11 cellular contexts compared by ENCODE assay signal in the genomic region with DNA sequence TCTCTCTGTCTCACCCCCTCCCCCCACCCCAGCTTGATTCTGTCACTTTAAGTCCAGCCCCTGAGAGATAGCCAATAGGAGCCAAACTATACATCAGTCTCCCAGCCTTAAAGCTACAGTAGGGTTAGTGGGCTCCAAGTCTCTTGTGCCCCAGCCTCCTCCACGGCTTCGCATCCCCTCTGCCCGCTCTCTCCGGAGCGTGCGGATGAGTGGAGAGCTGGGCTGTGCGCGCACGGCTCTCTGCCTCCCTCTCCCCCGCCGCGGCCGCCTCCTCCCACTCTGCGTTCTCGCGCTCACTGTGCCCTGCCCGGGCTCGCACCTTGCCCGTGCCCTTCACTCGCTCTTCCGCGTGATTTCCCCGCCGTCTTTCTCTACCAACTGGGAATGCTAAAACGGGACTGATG. TPM values are rescaled to one million over a fixed set of nuclear protein-coding genes. Genes with fewer than 3 reads are reported as not detected.
DNase-seq lines count a peak whose midpoint lies in the region; ATAC-seq and TF ChIP-seq lines count a peak whose summit lies in the region.
"Had no signal": no experiment of that assay in that cellular context is flagged by ENCODE, and none has a peak within 500 bp of the region (broad histone marks: within the 10 kb centered on the region; RNA-seq: fewer than 3 reads in every experiment).

Gene ESRRB, plus strand, starts transcription at position 137 of the 404 bp plus-strand sequence. Its CDS starts 265 bp downstream, at position 402.

- H3K27me3 ChIP-seq in HUES48 (ENCODE audit: control insufficient read depth, insufficient read depth, low read length) (peaks cover 89% of the 10 kb centered on the region), testis (no peaks in the 10 kb centered on the region)

- H3K9me3 Mint-ChIP-seq in WTC11, result no peaks in the 10 kb centered on the region

- peaks cover 22% of the 10 kb centered on the region for H3K4me1 Mint-ChIP-seq in WTC11

- ATAC-seq in WTC11 (peak; percentile 94), HG03342 (IDR thresholded peaks at IDR 0.05; ENCODE audit: unreplicated experiment) (no peak), HG03135 (IDR thresholded peaks at IDR 0.05; ENCODE audit: unreplicated experiment) (no peak)
- ATAC-seq: gastroesophageal sphincter had no signal

- H3K27ac ChIP-seq in HUES48 (ENCODE audit: low read depth, low read length), result no peak within 1 kb of the TSS
- H3K27ac ChIP-seq in testis, result no peak within 1 kb of the TSS
- H3K27ac ChIP-seq: gastroesophageal sphincter, KMS-11 had no signal

- TF ChIP-seq CTCF in WTC11 (IDR thresholded peaks at IDR 0.05) (no peak), testis (IDR thresholded peaks at IDR 0.05) (no peak)

- H3K4me3 ChIP-seq in HUES48 (ENCODE audit: low read depth, low read length) (peak within 1 kb of the TSS; percentile 73), skeletal muscle cell (ENCODE audit: low read depth, low read length) (peak within 1 kb of the TSS; percentile 27), testis (peak within 1 kb of the TSS in 1 of 2 donors; percentile 36)

- H3K36me3 Mint-ChIP-seq in WTC11, result no peaks in the 10 kb centered on the region

- POLR2A ChIA-PET in WTC11 (lab: Charles Lee), result no interaction called here

- H3K27me3 Mint-ChIP-seq in WTC11 (ENCODE audit: low read depth), result peaks cover 86% of the 10 kb centered on the region

- intact Hi-C loops in testis (cut with DNase I; ENCODE audit: low total_unique reads), result no loop called here

- 1 to 3% methylated on average over 25 of the region's 25 CpGs for WGBS in testis, 2 donors

- DNase-seq in WTC11 (ENCODE audit: low spot score), result peak; percentile 39
- DNase-seq in iPS DF 4.7 (ENCODE audit: extremely low read depth, low spot score), result peak; percentile 60
- DNase-seq in skeletal muscle cell (ENCODE audit: low read depth), result no peak
- no peak for DNase-seq in testis
- no peak for DNase-seq in hepatic stellate cell (ENCODE audit: low spot score)
- DNase-seq: activated CD4-positive, alpha-beta T cell treated with anti-CD3 and anti-CD28 coated beads, Interleukin-2, amount 50 U/mL, for 1 hour had no signal

- H3K9me3 ChIP-seq in HUES48 (ENCODE audit: control insufficient read depth, insufficient read depth, low read length) (no peaks in the 10 kb centered on the region), testis (no peaks in the 10 kb centered on the region)
- H3K9me3 ChIP-seq: gastroesophageal sphincter had no signal

- TF ChIP-seq POLR2A in testis (IDR thresholded peaks at IDR 0.05), result no peak

- no peaks in the 10 kb centered on the region for H3K36me3 ChIP-seq in HUES48 (ENCODE audit: control insufficient read depth, insufficient read depth, low read length)
- H3K36me3 ChIP-seq in testis (ENCODE audit: low read depth, missing control alignments), result no peaks in the 10 kb centered on the region
- H3K36me3 ChIP-seq: gastroesophageal sphincter had no signal

- no peak within 1 kb of the TSS for H3K27ac Mint-ChIP-seq in WTC11

- CTCF ChIA-PET in WTC11 (lab: Charles Lee), result interaction anchor here (0.6 to 6.5 kb wide), 5 partner anchors 12 to 272 kb away, joined by 3 to 29 read pairs (median 4); no protein-coding TSS in a partner anchor

- no peak within 1 kb of the TSS for H3K9ac ChIP-seq in HUES48 (ENCODE audit: low read depth, low read length)
- H3K9ac ChIP-seq: KMS-11 had no signal

- H3K4me1 ChIP-seq in HUES48 (ENCODE audit: control insufficient read depth, insufficient read depth, low read length) (peaks cover 6% of the 10 kb centered on the region; the same call in 1 of the 2 replicates), testis (peaks cover 9% of the 10 kb centered on the region)

- H3K4me3 Mint-ChIP-seq in WTC11, result peak within 1 kb of the TSS; percentile 96

TF ChIP-seq in WTC11, 78 proteins besides CTCF, POLR2A, EP300 and RAD21:
- TF ChIP-seq, protein P1, sequence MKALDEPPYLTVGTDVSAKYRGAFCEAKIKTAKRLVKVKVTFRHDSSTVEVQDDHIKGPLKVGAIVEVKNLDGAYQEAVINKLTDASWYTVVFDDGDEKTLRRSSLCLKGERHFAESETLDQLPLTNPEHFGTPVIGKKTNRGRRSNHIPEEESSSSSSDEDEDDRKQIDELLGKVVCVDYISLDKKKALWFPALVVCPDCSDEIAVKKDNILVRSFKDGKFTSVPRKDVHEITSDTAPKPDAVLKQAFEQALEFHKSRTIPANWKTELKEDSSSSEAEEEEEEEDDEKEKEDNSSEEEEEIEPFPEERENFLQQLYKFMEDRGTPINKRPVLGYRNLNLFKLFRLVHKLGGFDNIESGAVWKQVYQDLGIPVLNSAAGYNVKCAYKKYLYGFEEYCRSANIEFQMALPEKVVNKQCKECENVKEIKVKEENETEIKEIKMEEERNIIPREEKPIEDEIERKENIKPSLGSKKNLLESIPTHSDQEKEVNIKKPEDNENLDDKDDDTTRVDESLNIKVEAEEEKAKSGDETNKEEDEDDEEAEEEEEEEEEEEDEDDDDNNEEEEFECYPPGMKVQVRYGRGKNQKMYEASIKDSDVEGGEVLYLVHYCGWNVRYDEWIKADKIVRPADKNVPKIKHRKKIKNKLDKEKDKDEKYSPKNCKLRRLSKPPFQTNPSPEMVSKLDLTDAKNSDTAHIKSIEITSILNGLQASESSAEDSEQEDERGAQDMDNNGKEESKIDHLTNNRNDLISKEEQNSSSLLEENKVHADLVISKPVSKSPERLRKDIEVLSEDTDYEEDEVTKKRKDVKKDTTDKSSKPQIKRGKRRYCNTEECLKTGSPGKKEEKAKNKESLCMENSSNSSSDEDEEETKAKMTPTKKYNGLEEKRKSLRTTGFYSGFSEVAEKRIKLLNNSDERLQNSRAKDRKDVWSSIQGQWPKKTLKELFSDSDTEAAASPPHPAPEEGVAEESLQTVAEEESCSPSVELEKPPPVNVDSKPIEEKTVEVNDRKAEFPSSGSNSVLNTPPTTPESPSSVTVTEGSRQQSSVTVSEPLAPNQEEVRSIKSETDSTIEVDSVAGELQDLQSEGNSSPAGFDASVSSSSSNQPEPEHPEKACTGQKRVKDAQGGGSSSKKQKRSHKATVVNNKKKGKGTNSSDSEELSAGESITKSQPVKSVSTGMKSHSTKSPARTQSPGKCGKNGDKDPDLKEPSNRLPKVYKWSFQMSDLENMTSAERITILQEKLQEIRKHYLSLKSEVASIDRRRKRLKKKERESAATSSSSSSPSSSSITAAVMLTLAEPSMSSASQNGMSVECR (CRISPR knock-in tag; IDR thresholded peaks at IDR 0.05; ENCODE audit: borderline replicate concordance), result no peak
- TF ChIP-seq, protein P2, sequence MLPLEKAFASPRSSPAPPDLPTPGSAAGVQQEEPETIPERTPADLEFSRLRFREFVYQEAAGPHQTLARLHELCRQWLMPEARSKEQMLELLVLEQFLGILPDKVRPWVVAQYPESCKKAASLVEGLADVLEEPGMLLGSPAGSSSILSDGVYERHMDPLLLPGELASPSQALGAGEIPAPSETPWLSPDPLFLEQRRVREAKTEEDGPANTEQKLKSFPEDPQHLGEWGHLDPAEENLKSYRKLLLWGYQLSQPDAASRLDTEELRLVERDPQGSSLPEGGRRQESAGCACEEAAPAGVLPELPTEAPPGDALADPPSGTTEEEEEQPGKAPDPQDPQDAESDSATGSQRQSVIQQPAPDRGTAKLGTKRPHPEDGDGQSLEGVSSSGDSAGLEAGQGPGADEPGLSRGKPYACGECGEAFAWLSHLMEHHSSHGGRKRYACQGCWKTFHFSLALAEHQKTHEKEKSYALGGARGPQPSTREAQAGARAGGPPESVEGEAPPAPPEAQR (CRISPR knock-in tag; IDR thresholded peaks at IDR 0.05), result no peak
- TF ChIP-seq GRHL2 (CRISPR knock-in tag; IDR thresholded peaks at IDR 0.05; ENCODE audit: insufficient replicate concordance, severe bottlenecking) (no peak), ZNF263 (CRISPR knock-in tag; IDR thresholded peaks at IDR 0.05; ENCODE audit: low read depth) (no peak), TEAD1 (CRISPR knock-in tag; IDR thresholded peaks at IDR 0.05) (no peak), ZNF121 (CRISPR knock-in tag; IDR thresholded peaks at IDR 0.05) (no peak), JAZF1 (CRISPR knock-in tag; IDR thresholded peaks at IDR 0.05) (no peak)

RNA-seq across cellular contexts. Expression of gene ESRRB, which starts in this region (rescaled TPM):
- 1.4 to 1.8 TPM (median 1.6 TPM) in 3 replicates for total RNA-seq in WTC11 (2021)
- total RNA-seq in testis, result 1 to 10 TPM; 2.5 to 2.8 TPM
- 3.3 TPM for polyA plus RNA-seq in testis (ENCODE audit: insufficient read depth, low read depth, low replicate concordance)

Comparison
In these comparisons a context has a peak if more than half of its experiments do, and no peak if none do; other contexts are left out.
1. DNase-seq: peak in WTC11 (single experiment) and iPS DF 4.7 (single experiment); none in skeletal muscle cell (single experiment), testis (single experiment) and hepatic stellate cell (single experiment).